8 cellular contexts compared by ENCODE assay signal in genomic region chr16:23060458-23061320, GRCh38.
DNase-seq lines count a peak whose midpoint lies in the region; ATAC-seq and TF ChIP-seq lines count a peak whose summit lies in the region.

No MANE protein-coding gene starts in this region.

- ATAC-seq in GM21737 (IDR thresholded peaks at IDR 0.05; ENCODE audit: unreplicated experiment), result no peak

- no peaks in the 10 kb centered on the region for H3K79me2 ChIP-seq in smooth muscle cell (ENCODE audit: low read depth)

- WGBS in smooth muscle cell (ENCODE audit: low lambda C conversion rate), result 39% methylated on average over 9 of the region's 9 CpGs

- no peak overlapping the region for H3K9ac ChIP-seq in smooth muscle cell (ENCODE audit: low read depth)

- no peaks in the 10 kb centered on the region for H3K9me3 ChIP-seq in smooth muscle cell (replicated peaks; ENCODE audit: low read depth)

- no peaks in the 10 kb centered on the region for H3K36me3 ChIP-seq in smooth muscle cell (ENCODE audit: low read depth)

- no peak overlapping the region for H2AFZ ChIP-seq in smooth muscle cell (ENCODE audit: low read depth)

- in situ Hi-C loops in astrocyte of the spinal cord (cut with HindIII; ENCODE audit: low sequenced_read_pairs), result no loop called here

- H3K4me2 ChIP-seq in smooth muscle cell, result no peak overlapping the region

- H3K4me3 ChIP-seq in astrocyte of the spinal cord (ENCODE audit: low read depth, low read length) (no peak overlapping the region), smooth muscle cell (no peak overlapping the region)

- peaks cover 6% of the 10 kb centered on the region for H3K27me3 ChIP-seq in smooth muscle cell (ENCODE audit: low read depth)

- TF ChIP-seq CTCF in astrocyte of the spinal cord (IDR thresholded peaks at IDR 0.05; ENCODE audit: low read depth, low read length), result peak; percentile 86
- peak; percentile 81 for TF ChIP-seq CTCF in smooth muscle cell (IDR thresholded peaks at IDR 0.05; ENCODE audit: borderline replicate concordance, insufficient read depth, poor library complexity, severe bottlenecking)

- DNase-seq in NK-92 treated with Interleukin-12 subunit alpha and Interleukin-12 subunit beta, amount 100 ng/mL, for 24 hours (lab: John Stamatoyannopoulos, UW), result peak; percentile 34
- DNase-seq in NK-92 (lab: John Stamatoyannopoulos, UW; ENCODE audit: unreplicated experiment) (no peak), NCI-H1694 (lab: John Stamatoyannopoulos, UW) (peak; percentile 44), T-helper 9 cell (peak; percentile 39), astrocyte of the spinal cord (ENCODE audit: low read depth, low spot score) (peak; percentile 73), iPS DF 4.7 (ENCODE audit: extremely low read depth, low spot score) (peak; percentile 30), smooth muscle cell (lab: John Stamatoyannopoulos, UW; ENCODE audit: unreplicated experiment) (peak; percentile 3)

- peaks cover 6% of the 10 kb centered on the region for H3F3A ChIP-seq in smooth muscle cell (ENCODE audit: low read depth)

- H3K27ac ChIP-seq in smooth muscle cell (ENCODE audit: low read depth), result no peak overlapping the region

- H3K4me1 ChIP-seq in smooth muscle cell (ENCODE audit: low read depth), result no peaks in the 10 kb centered on the region

- H4K20me1 ChIP-seq in smooth muscle cell (ENCODE audit: low read depth), result peaks cover 3% of the 10 kb centered on the region
